In genomic region chr5:168011096-168011495, GRCh38 we compare ENCODE assay signal across 31 cellular contexts.
"Had no signal": no experiment of that assay in that cellular context is flagged by ENCODE, and none has a peak within 500 bp of the region (broad histone marks: within the 10 kb centered on the region; RNA-seq: fewer than 3 reads in every experiment).

No MANE protein-coding gene starts in this region.

- DNase-seq: activated CD4-positive, alpha-beta memory T cell treated with anti-CD3 and anti-CD28 coated beads for 36 hours; activated CD4-positive, alpha-beta T cell treated with anti-CD3 and anti-CD28 coated beads for 36 hours; activated CD4-positive, alpha-beta T cell treated with anti-CD3 and anti-CD28 coated beads, Interleukin-2, amount 10 ng/mL, durations not matched to agents 24 days and 14 days; activated CD4-positive, CD25-positive, alpha-beta regulatory T cell; activated CD4-positive, CD25-positive, alpha-beta regulatory T cell treated with anti-CD3 and anti-CD28 coated beads, Interleukin-2, amount 50 U/mL, for 72 hours; activated CD8-positive, alpha-beta memory T cell treated with anti-CD3 and anti-CD28 coated beads, Interleukin-2, amount 10 ng/mL, durations not matched to agents 7 days and 5 days; activated CD8-positive, alpha-beta memory T cell treated with anti-CD3 and anti-CD28 coated beads, Interleukin-2, amount 50 U/mL, for 4 hours; activated CD8-positive, alpha-beta T cell treated with anti-CD3 and anti-CD28 coated beads, Interleukin-2, amount 10 ng/mL, durations not matched to agents 7 days and 5 days; activated effector memory CD4-positive, alpha-beta T cell treated with anti-CD3 and anti-CD28 coated beads, Interleukin-2, amount 50 U/mL, for 16 hours; activated naive CD4-positive, alpha-beta T cell treated with anti-CD3 and anti-CD28 coated beads for 36 hours; activated naive CD8-positive, alpha-beta T cell treated with anti-CD3 and anti-CD28 coated beads for 36 hours; activated naive CD8-positive, alpha-beta T cell treated with anti-CD3 and anti-CD28 coated beads, Interleukin-2, amount 50 U/mL, for 24 hours; activated T-cell treated with anti-CD3 and anti-CD28 coated beads, Interleukin-2, amount 50 U/mL, for 1 hour; activated T-cell treated with anti-CD3 and anti-CD28 coated beads, Interleukin-2, amount 50 U/mL, for 48 hours; adrenal gland; amygdala; aorta; body of pancreas; caudate nucleus; cortex of kidney; dermis blood vessel endothelial cell; effector CD4-positive, alpha-beta T cell; effector memory CD8-positive, alpha-beta T cell; erythroblast; foreskin melanocyte; head of caudate nucleus; T-helper 1 cell; T-helper 17 cell; T1000 had no signal

- H3K27me3 ChIP-seq: adrenal gland, body of pancreas, esophagus muscularis mucosa had no signal

- H3K27ac ChIP-seq: adrenal gland, body of pancreas, esophagus muscularis mucosa had no signal

- H3K36me3 ChIP-seq: adrenal gland, esophagus muscularis mucosa had no signal

- H3K9me3 ChIP-seq: adrenal gland, body of pancreas, esophagus muscularis mucosa had no signal

- H3K4me3 ChIP-seq: adrenal gland, body of pancreas, esophagus muscularis mucosa had no signal

- FAIRE-seq: colon had no signal

- ATAC-seq: activated CD4-positive, alpha-beta T cell treated with anti-CD3 and anti-CD28 coated beads for 36 hours; activated CD8-positive, alpha-beta memory T cell treated with anti-CD3 and anti-CD28 coated beads, Interleukin-2, amount 10 ng/mL, durations not matched to agents 7 days and 5 days; activated CD8-positive, alpha-beta T cell treated with anti-CD3 and anti-CD28 coated beads, Interleukin-2, amount 10 ng/mL, durations not matched to agents 7 days and 5 days; activated naive CD8-positive, alpha-beta T cell treated with anti-CD3 and anti-CD28 coated beads, Interleukin-2, amount 50 U/mL, for 24 hours; body of pancreas; effector memory CD8-positive, alpha-beta T cell; T-helper 17 cell had no signal

- H3K4me1 ChIP-seq: adrenal gland, body of pancreas had no signal
